16 cellular contexts compared by ENCODE assay signal in the genomic region with DNA sequence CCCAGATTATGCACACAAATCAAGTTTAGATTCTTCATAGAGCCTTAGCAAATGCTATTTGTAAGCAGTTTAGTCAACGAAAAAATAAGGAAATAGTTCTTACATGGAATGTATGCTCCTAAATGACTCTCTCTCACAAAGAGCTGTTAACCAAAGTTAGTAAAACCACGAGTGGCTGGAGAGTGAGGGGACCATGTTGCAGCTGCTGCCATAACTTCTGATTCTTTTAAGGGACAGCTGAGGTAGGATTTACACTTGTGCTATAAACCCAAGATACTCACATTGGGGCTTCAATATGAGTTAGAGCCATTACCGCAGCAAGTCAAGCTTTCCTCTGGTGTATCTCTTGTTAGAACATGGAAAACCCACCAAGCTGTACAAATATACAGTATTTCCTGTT. TPM values are rescaled to one million over a fixed set of nuclear protein-coding genes. Genes with fewer than 3 reads are reported as not detected.
DNase-seq lines count a peak whose midpoint lies in the region; ATAC-seq, FAIRE-seq and TF ChIP-seq lines count a peak whose summit lies in the region.
"Had no signal": no experiment of that assay in that cellular context is flagged by ENCODE, and none has a peak within 500 bp of the region (broad histone marks: within the 10 kb centered on the region; RNA-seq: fewer than 3 reads in every experiment).

No MANE protein-coding gene starts in this region.

- H3K27ac ChIP-seq in CD8-positive, alpha-beta memory T cell (ENCODE audit: low read depth, low read length), result no peak overlapping the region
- no peak overlapping the region for H3K27ac ChIP-seq in GM12878 (ENCODE audit: control insufficient read depth, insufficient read depth)
- H3K27ac ChIP-seq: colonic mucosa had no signal

- ATAC-seq in GM12878 (no peak), natural killer cell (no peak), HG02885 (IDR thresholded peaks at IDR 0.05; ENCODE audit: poor library complexity, unreplicated experiment) (no peak), left ventricle myocardium superior (no peak)
- ATAC-seq: esophagus mucosa had no signal

- DNase-seq in CD8-positive, alpha-beta memory T cell, result no peak
- DNase-seq in GM12878 (ENCODE audit: low read depth, low spot score) (no peak), natural killer cell (no peak), DMS153 (lab: John Stamatoyannopoulos, UW) (no peak), left ventricle myocardium superior (no peak)
- no peak for DNase-seq in stimulated activated CD4-positive, alpha-beta T cell treated with anti-CD3 and anti-CD28 coated beads, Interleukin-4, amount 100 ng/mL, for 24 hours
- DNase-seq: amygdala, colonic mucosa, HCEC 1CT, Kasumi-1, NCI-H1694 treated with DMSO at 0.1 percent for 48 hours, NCI-H526, stomach had no signal

- H3K27ac Mint-ChIP-seq in CD8-positive, alpha-beta memory T cell, result peak overlapping the region; percentile 38 to 99 (median 95)
- H3K27ac Mint-ChIP-seq in natural killer cell, result peak overlapping the region; percentile 95 to 99

- H2AFZ ChIP-seq in Loucy (ENCODE audit: low read length) (no peak overlapping the region), GM12878 (ENCODE audit: control insufficient read depth, low read depth, low read length) (no peak overlapping the region)

- peaks cover 52% of the 10 kb centered on the region for H3K4me1 ChIP-seq in CD8-positive, alpha-beta memory T cell (ENCODE audit: insufficient read depth, low read length)
- peaks cover 29% of the 10 kb centered on the region for H3K4me1 ChIP-seq in Loucy (ENCODE audit: insufficient read depth, low read length, poor library complexity, severe bottlenecking)
- 0 out of 2 replicates have a peak, but pooled peaks cover 3% of the 10 kb centered on the region for H3K4me1 ChIP-seq in GM12878 (ENCODE audit: control insufficient read depth, insufficient read depth, low read length)
- H3K4me1 ChIP-seq: colonic mucosa had no signal

- intact Hi-C loops in GM12878 (cut with micrococcal nuclease; ENCODE audit: unreplicated experiment), result no loop called here
- intact Hi-C loops in natural killer cell (cut with micrococcal nuclease), result no loop called here
- intact Hi-C loops in left ventricle myocardium superior (cut with micrococcal nuclease), result no loop called here

- no peak for TF ChIP-seq POLR2A in GM12878 (IDR thresholded peaks at IDR 0.05; ENCODE audit: low read depth, low read length)

- H3K4me3 ChIP-seq in CD8-positive, alpha-beta memory T cell (ENCODE audit: low read length), result no peak overlapping the region
- H3K4me3 ChIP-seq in Loucy (ENCODE audit: low read length, poor library complexity, severe bottlenecking), result peak overlapping the region; percentile 87
- H3K4me3 ChIP-seq in GM12878, result peak overlapping the region; percentile 74; the same call in 1 of the 2 replicates
- H3K4me3 ChIP-seq: colonic mucosa had no signal

- peak overlapping the region; percentile 96 to 99 (median 99) for H3K4me3 Mint-ChIP-seq in CD8-positive, alpha-beta memory T cell
- H3K4me3 Mint-ChIP-seq in natural killer cell, result peak overlapping the region; percentile 97

- H3K79me2 ChIP-seq in Loucy (ENCODE audit: insufficient read depth, low read length) (peaks cover 48% of the 10 kb centered on the region; the same call in 1 of the 2 replicates), GM12878 (ENCODE audit: control insufficient read depth, insufficient read depth, low read length) (peaks cover 24% of the 10 kb centered on the region)

- CTCF ChIA-PET in CD8-positive, alpha-beta memory T cell (lab: Charles Lee), result interaction anchor here (1.8 kb wide), 1 partner anchor 31 kb away, joined by 7 read pairs; no protein-coding TSS in a partner anchor
- CTCF ChIA-PET in GM12878 (lab: Yijun Ruan, JAX), result interaction anchor here (0.7 to 0.8 kb wide), 3 partner anchors 33 to 59 kb away, joined by 3 read pairs; no protein-coding TSS in a partner anchor

- no peaks in the 10 kb centered on the region for H3K9me3 ChIP-seq in CD8-positive, alpha-beta memory T cell (ENCODE audit: low read length)
- no peaks in the 10 kb centered on the region for H3K9me3 ChIP-seq in Loucy (ENCODE audit: insufficient read depth, low read depth, low read length)
- H3K9me3 ChIP-seq in GM12878 (replicated peaks; ENCODE audit: control insufficient read depth, insufficient read depth, low read length), result no peaks in the 10 kb centered on the region
- H3K9me3 ChIP-seq: colonic mucosa, stomach had no signal

- no peaks in the 10 kb centered on the region for H3K9me2 ChIP-seq in Loucy (replicated peaks; ENCODE audit: low read depth, low read length)

- H4K20me1 ChIP-seq in Loucy (ENCODE audit: insufficient read depth, low read length, poor library complexity, severe bottlenecking), result no peaks in the 10 kb centered on the region
- no peaks in the 10 kb centered on the region for H4K20me1 ChIP-seq in GM12878 (ENCODE audit: control insufficient read depth, insufficient read depth)

- no peaks in the 10 kb centered on the region for H3K9me3 Mint-ChIP-seq in CD8-positive, alpha-beta memory T cell
- H3K9me3 Mint-ChIP-seq in natural killer cell, result no peaks in the 10 kb centered on the region

- in situ Hi-C loops in GM12878 (cut with MboI), result no loop called here

- peak overlapping the region; percentile 91 for H3K4me2 ChIP-seq in Loucy (ENCODE audit: low read depth, low read length, poor library complexity, severe bottlenecking)
- peak overlapping the region; percentile 68; the same call in 1 of the 2 replicates for H3K4me2 ChIP-seq in GM12878 (ENCODE audit: control insufficient read depth, insufficient read depth)

- no peak for TF ChIP-seq CTCF in Loucy (conservative IDR thresholded peaks at IDR 0.05; ENCODE audit: low read length)
- no peak for TF ChIP-seq CTCF in GM12878 (IDR thresholded peaks at IDR 0.05 in 2 of 3, conservative IDR thresholded peaks at IDR 0.05 in 1 of 3; ENCODE audit: control insufficient read depth in 2 of 3, extremely low read depth in 1 of 3, insufficient read depth in 1 of 3, low read depth in 3 of 3, low read length in 3 of 3)
- no peak for TF ChIP-seq CTCF in natural killer cell (IDR thresholded peaks at IDR 0.05)

- FAIRE-seq in GM12878 (lab: Jason Lieb, UNC), result no peak

- no peaks in the 10 kb centered on the region for H3K27me3 ChIP-seq in CD8-positive, alpha-beta memory T cell (ENCODE audit: insufficient read depth, low read length, poor library complexity, severe bottlenecking)
- no peaks in the 10 kb centered on the region for H3K27me3 ChIP-seq in Loucy (ENCODE audit: insufficient read depth, low read length, poor library complexity, severe bottlenecking)
- H3K27me3 ChIP-seq in GM12878 (replicated peaks in 1 of 2; ENCODE audit: control insufficient read depth in 2 of 2, insufficient read depth in 2 of 2, low read length in 1 of 2), result no peaks in the 10 kb centered on the region
- H3K27me3 ChIP-seq: stomach had no signal

- no peaks in the 10 kb centered on the region for H3K36me3 ChIP-seq in CD8-positive, alpha-beta memory T cell (ENCODE audit: insufficient read depth, low read length)
- H3K36me3 ChIP-seq in Loucy (ENCODE audit: insufficient read depth, low read length) (no peaks in the 10 kb centered on the region), GM12878 (ENCODE audit: control insufficient read depth in 2 of 2, insufficient read depth in 2 of 2, low read length in 1 of 2) (no peaks in the 10 kb centered on the region)
- H3K36me3 ChIP-seq: colonic mucosa, stomach had no signal

- TF ChIP-seq RAD21 in GM12878 (IDR thresholded peaks at IDR 0.05; ENCODE audit: insufficient read depth, low read depth, low read length), result no peak

- SMC1A ChIA-PET in GM12878 (lab: Charles Lee; ENCODE audit: uncharacterized antibody, unreplicated experiment), result interaction anchor here (0.7 to 1.6 kb wide), 5 partner anchors 17 to 759 kb away, joined by 3 to 4 read pairs (median 4); no protein-coding TSS in a partner anchor

- H3F3A ChIP-seq in Loucy (ENCODE audit: low read depth), result no peaks in the 10 kb centered on the region

- peaks cover 0 to 19% (median 2%) of the 10 kb centered on the region in 3 donors for H3K36me3 Mint-ChIP-seq in CD8-positive, alpha-beta memory T cell
- H3K36me3 Mint-ChIP-seq in natural killer cell, result no peaks in the 10 kb centered on the region

- BruUV-seq in GM12878 (replicated peaks; lab: Mats Ljungman, UMichigan), result no TSS peak

- WGBS in GM12878 (ENCODE audit: insufficient coverage, insufficient replicate concordance, low lambda C conversion rate, missing lambda C conversion rate), result 31% methylated on average over 3 of the region's 3 CpGs

- RAD21 ChIA-PET in GM12878 (lab: Charles Lee; ENCODE audit: unreplicated experiment), result interaction anchor here (1.1 to 3.7 kb wide), 3 partner anchors 31 to 41 kb away, joined by 4 to 33 read pairs (median 16); no protein-coding TSS in a partner anchor

- peaks cover 0 to 4% of the 10 kb centered on the region in 2 donors for H3K27me3 Mint-ChIP-seq in CD8-positive, alpha-beta memory T cell
- no peaks in the 10 kb centered on the region for H3K27me3 Mint-ChIP-seq in natural killer cell (ENCODE audit: low read depth in 2 of 2)

- peak overlapping the region; percentile 82 for H3K9ac ChIP-seq in Loucy (ENCODE audit: low read depth, low read length, poor library complexity, severe bottlenecking)
- H3K9ac ChIP-seq in GM12878 (ENCODE audit: control insufficient read depth, insufficient read depth, low read length), result no peak overlapping the region

- POLR2A ChIA-PET in CD8-positive, alpha-beta memory T cell (lab: Charles Lee), result interaction anchor here (3.4 to 3.6 kb wide), 2 partner anchors 25 to 33 kb away, joined by 24 to 26 read pairs; no protein-coding TSS in a partner anchor
- POLR2A ChIA-PET in GM12878 (lab: Charles Lee), result interaction anchor here (1.8 kb wide), 1 partner anchor 37 kb away, joined by 7 read pairs; no protein-coding TSS in a partner anchor

- H3K4me1 Mint-ChIP-seq in CD8-positive, alpha-beta memory T cell, result peaks cover 36 to 50% (median 45%) of the 10 kb centered on the region in 3 donors
- peaks cover 45 to 50% of the 10 kb centered on the region in 2 donors for H3K4me1 Mint-ChIP-seq in natural killer cell

- TF ChIP-seq EP300 in GM12878 (IDR thresholded peaks at IDR 0.05; ENCODE audit: borderline replicate concordance in 1 of 2, control insufficient read depth in 1 of 2, low read depth in 2 of 2, low read length in 2 of 2), result no peak

RNA-seq across cellular contexts. Expression of gene DOCK11, which starts 2.7 kb away (rescaled TPM):
- total RNA-seq in CD8-positive, alpha-beta memory T cell, result 10 to 100 TPM; 49.4 to 50.1 TPM
- polyA plus RNA-seq in CD8-positive, alpha-beta memory T cell, result 37.8 TPM
- 27.8 and 29.5 TPM in 2 replicates for total RNA-seq in GM12878 (2013; cell fraction: nucleolus; rRNA removed)
- total RNA-seq in GM12878 (2014; rRNA removed) (26.9 and 32.0 TPM in 2 replicates), GM12878 (2014; rRNA removed; fragmentation: Illumina TruSeq; extraction: Trizol) (29.4 and 30.7 TPM in 2 replicates), GM12878 (2021) (23.7 and 24.0 TPM in 2 replicates), natural killer cell (100 to 1,000 TPM; 108 to 130 (median 117) TPM), left ventricle myocardium superior (3.3 TPM)
- polyA plus RNA-seq in GM12878 (2011; ENCODE audit: low read depth), result 9.7 TPM
- polyA plus RNA-seq in GM12878 (2011; rRNA removed) (17.1 and 27.4 TPM in 2 replicates), GM12878 (2014; fragmentation: Illumina TruSeq; extraction: Trizol) (22.3 and 29.1 TPM in 2 replicates), GM12878 (2014; fragmentation: Nextera tagmentation; extraction: Ambion mirVana) (10 to 100 TPM; 17.3 to 27.7 TPM), GM12878 (2014; rRNA removed) (15.2 and 17.3 TPM in 2 replicates), GM12878 (2016; fragmentation: Nextera tagmentation; extraction: Ambion mirVana) (10 to 100 TPM; 16.3 to 17.0 TPM)
- polyA plus RNA-seq in GM12878 (2011; cell fraction: cytosol; rRNA removed), result 6.9 and 7.2 TPM in 2 replicates
- 8.8 and 9.3 TPM in 2 replicates for polyA plus RNA-seq in GM12878 (2011; cell fraction: nucleus; rRNA removed)
- 16.5 and 17.2 TPM in 2 replicates for polyA plus RNA-seq in GM12878 (2012)
- polyA minus RNA-seq in GM12878 (2011; rRNA and poly(A)+ RNA removed), result 17.2 and 25.0 TPM in 2 replicates
- polyA minus RNA-seq in GM12878 (2011; cell fraction: cytosol; rRNA and poly(A)+ RNA removed), result 7.9 and 10.2 TPM in 2 replicates
- 6.9 and 8.0 TPM in 2 replicates for polyA minus RNA-seq in GM12878 (2011; cell fraction: nucleus; rRNA and poly(A)+ RNA removed)
